Comparison of ENCODE assay signal across 9 cellular contexts in the genomic region with DNA sequence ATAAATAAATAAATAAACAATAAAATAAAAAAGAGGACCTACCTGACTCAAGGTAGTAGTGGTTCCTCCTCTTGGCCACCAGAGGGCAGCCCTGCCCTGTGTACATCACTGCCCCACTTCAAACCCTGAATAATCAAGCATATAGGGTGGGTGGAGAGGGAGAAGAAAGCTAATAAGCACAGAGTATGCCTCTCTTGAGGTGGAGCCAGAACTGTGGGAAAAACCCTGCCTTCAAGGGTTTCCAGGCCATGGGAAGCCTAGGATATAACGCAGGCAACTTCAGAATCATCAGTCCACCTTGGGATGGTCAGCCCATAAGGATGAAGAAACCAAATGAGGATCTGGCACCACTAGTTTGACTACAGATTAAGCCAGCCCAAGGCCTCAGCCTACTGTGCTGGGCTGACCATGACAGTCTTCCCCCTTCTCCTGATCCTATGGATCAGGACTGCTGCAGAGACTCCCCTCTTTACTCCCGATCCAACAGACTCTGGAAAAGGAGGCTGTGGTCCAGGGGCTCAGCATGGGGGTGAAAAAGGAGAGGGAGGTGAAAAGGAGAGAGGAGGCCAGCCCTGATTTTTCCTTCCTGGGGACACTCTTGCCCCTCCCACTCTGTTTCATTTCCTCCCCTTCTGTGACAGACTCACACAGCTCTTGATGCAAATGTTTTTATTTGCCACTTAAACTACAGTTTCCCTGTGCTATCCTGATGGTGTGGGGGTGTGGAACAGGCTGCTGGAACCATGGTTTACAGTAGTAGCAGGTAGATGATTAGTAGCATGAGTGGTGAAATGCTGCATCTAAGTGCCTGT. TPM values are rescaled to one million over a fixed set of nuclear protein-coding genes. Genes with fewer than 3 reads are reported as not detected.
DNase-seq lines count a peak whose midpoint lies in the region; ATAC-seq and TF ChIP-seq lines count a peak whose summit lies in the region.
"Had no signal": no experiment of that assay in that cellular context is flagged by ENCODE, and none has a peak within 500 bp of the region (broad histone marks: within the 10 kb centered on the region; RNA-seq: fewer than 3 reads in every experiment).

No MANE protein-coding gene starts in this region.

- peak; percentile 90 for TF ChIP-seq CTCF in activated CD8-positive, alpha-beta T cell treated with anti-CD3 and anti-CD28 coated beads for 36 hours (IDR thresholded peaks at IDR 0.05)
- TF ChIP-seq CTCF in nephron (IDR thresholded peaks at IDR 0.05; ENCODE audit: unreplicated experiment in 3 of 3), result peak; percentile 81 to 93 (median 86)

- ATAC-seq in HG02798 (IDR thresholded peaks at IDR 0.05; ENCODE audit: poor library complexity, unreplicated experiment) (peak; percentile 74), HG03108 (IDR thresholded peaks at IDR 0.05; ENCODE audit: unreplicated experiment) (no peak)
- peak; percentile 87 for ATAC-seq in activated CD8-positive, alpha-beta T cell treated with anti-CD3 and anti-CD28 coated beads for 36 hours

- intact Hi-C loops in activated CD8-positive, alpha-beta T cell treated with anti-CD3 and anti-CD28 coated beads for 36 hours (cut with micrococcal nuclease), result loop anchor here (2.0 kb wide), 1 partner anchor 54 kb away; no protein-coding TSS in a partner anchor

- peaks cover 6% of the 10 kb centered on the region for H3K36me3 Mint-ChIP-seq in activated CD8-positive, alpha-beta T cell treated with anti-CD3 and anti-CD28 coated beads for 36 hours (ENCODE audit: low read depth)
- peaks cover 21% of the 10 kb centered on the region for H3K36me3 Mint-ChIP-seq in nephron (ENCODE audit: low read depth)

- no peak overlapping the region for H3K4me3 Mint-ChIP-seq in activated CD8-positive, alpha-beta T cell treated with anti-CD3 and anti-CD28 coated beads for 36 hours
- H3K4me3 Mint-ChIP-seq in nephron, result no peak overlapping the region

- peaks cover 9% of the 10 kb centered on the region for H3K4me1 Mint-ChIP-seq in activated CD8-positive, alpha-beta T cell treated with anti-CD3 and anti-CD28 coated beads for 36 hours (ENCODE audit: low read depth)
- no peaks in the 10 kb centered on the region for H3K4me1 Mint-ChIP-seq in nephron

- peak; percentile 16 to 32 for DNase-seq in activated CD8-positive, alpha-beta memory T cell treated with anti-CD3 and anti-CD28 coated beads for 1 hour (ENCODE audit: extremely low read depth in 1 of 2, low read depth in 1 of 2)
- DNase-seq in activated CD8-positive, alpha-beta memory T cell treated with anti-CD3 and anti-CD28 coated beads, Interleukin-2, amount 50 U/mL, for 48 hours, result no peak
- DNase-seq in NCI-H510A (lab: John Stamatoyannopoulos, UW) (peak; percentile 24), epidermal melanocyte (ENCODE audit: insufficient read length, low spot score) (peak; percentile 64)
- DNase-seq in activated CD8-positive, alpha-beta T cell treated with anti-CD3 and anti-CD28 coated beads for 36 hours, result peak; percentile 58

- H3K9me3 Mint-ChIP-seq in activated CD8-positive, alpha-beta T cell treated with anti-CD3 and anti-CD28 coated beads for 36 hours, result no peaks in the 10 kb centered on the region
- H3K9me3 Mint-ChIP-seq in nephron, result no peaks in the 10 kb centered on the region

- H3K27ac Mint-ChIP-seq in activated CD8-positive, alpha-beta T cell treated with anti-CD3 and anti-CD28 coated beads for 36 hours, result no peak overlapping the region
- no peak overlapping the region for H3K27ac Mint-ChIP-seq in nephron

- H3K27me3 Mint-ChIP-seq in activated CD8-positive, alpha-beta T cell treated with anti-CD3 and anti-CD28 coated beads for 36 hours, result no peaks in the 10 kb centered on the region
- H3K27me3 Mint-ChIP-seq in nephron (ENCODE audit: low read depth), result no peaks in the 10 kb centered on the region

- POLR2A ChIA-PET in activated CD8-positive, alpha-beta T cell treated with anti-CD3 and anti-CD28 coated beads for 36 hours (lab: Charles Lee), result interaction anchor here (1.0 kb wide), 2 partner anchors 48 to 60 kb away, joined by 3 read pairs; a partner anchor contains a TSS

- CTCF ChIA-PET in activated CD8-positive, alpha-beta T cell treated with anti-CD3 and anti-CD28 coated beads for 36 hours (lab: Charles Lee), result interaction anchor here (0.6 to 5.8 kb wide), 24 partner anchors 10 to 344 kb away, joined by 3 to 71 read pairs (median 5); a partner anchor contains a TSS

RNA-seq across cellular contexts. Expression of a gene that starts 10.1 kb away (rescaled TPM):
- 1 to 10 TPM; 2.5 to 3.0 TPM for total RNA-seq in activated CD8-positive, alpha-beta T cell treated with anti-CD3 and anti-CD28 coated beads for 36 hours

RNA-seq across cellular contexts. Expression of a gene that starts 36.5 kb away (rescaled TPM):
- total RNA-seq in activated CD8-positive, alpha-beta T cell treated with anti-CD3 and anti-CD28 coated beads for 36 hours, result 1 to 10 TPM; 8.4 to 8.5 TPM

RNA-seq across cellular contexts. Expression of a gene that starts 36.6 kb away (rescaled TPM):
- total RNA-seq in activated CD8-positive, alpha-beta T cell treated with anti-CD3 and anti-CD28 coated beads for 36 hours, result 1 to 10 TPM; 2.3 to 2.9 TPM

RNA-seq across cellular contexts. Expression of a gene that starts 43.7 kb away (rescaled TPM):
- total RNA-seq in activated CD8-positive, alpha-beta T cell treated with anti-CD3 and anti-CD28 coated beads for 36 hours, result 1 to 10 TPM; 3.2 to 3.9 TPM
- total RNA-seq: mononuclear cell had no signal

RNA-seq across cellular contexts. Expression of a gene that starts 60.0 kb away (rescaled TPM):
- total RNA-seq in activated CD8-positive, alpha-beta T cell treated with anti-CD3 and anti-CD28 coated beads for 36 hours, result 10 to 100 TPM; 18.1 to 20.1 TPM
